ENCODE assay signal across 11 cellular contexts in genomic region chr17:15669526-15669925, GRCh38. TPM values are rescaled to one million over a fixed set of nuclear protein-coding genes. Genes with fewer than 3 reads are reported as not detected.
A peak's percentile ranks its signal among the peaks of the same experiment; 100 is the strongest.
DNase-seq lines count a peak whose midpoint lies in the region; ATAC-seq, FAIRE-seq and TF ChIP-seq lines count a peak whose summit lies in the region.
"Not testable (repeated sequence)": the region's sequence is repeated elsewhere in the genome, so short reads cannot be mapped to it uniquely, and the experiment has no call there.
"Had no signal": no experiment of that assay in that cellular context is flagged by ENCODE, and none has a peak within 500 bp of the region (broad histone marks: within the 10 kb centered on the region; RNA-seq: fewer than 3 reads in every experiment).

No MANE protein-coding gene starts in this region.

- not testable (repeated sequence) for H3K14ac ChIP-seq in H1 (ENCODE audit: insufficient read length)

- DNase-seq in D721Med (ENCODE audit: insufficient read length, low spot score); HFFc6; astrocyte (ENCODE audit: low read depth); H1 (ENCODE audit: low read depth in 1 of 2, low spot score in 2 of 2); heart right ventricle; progenitor cell of endocrine pancreas (ENCODE audit: low spot score, unreplicated experiment): not testable (repeated sequence)

- H2BK15ac ChIP-seq in H1 (ENCODE audit: low read length): not testable (repeated sequence)

- H2AK5ac ChIP-seq in H1 (ENCODE audit: low read depth, low read length): not testable (repeated sequence)

- H2BK120ac ChIP-seq in H1 (replicated peaks; ENCODE audit: low read depth, low read length): not testable (repeated sequence)

- H3K4me3 ChIP-seq in astrocyte (ENCODE audit: insufficient read depth, low read depth, low read length); H1 (ENCODE audit: extremely low read depth in 1 of 4, insufficient read depth in 2 of 4, low read depth in 3 of 4, low read length in 4 of 4); heart right ventricle: not testable (repeated sequence)

- peak in 4 of 8 donors; percentile 50 to 62 (median 55) for ATAC-seq in heart right ventricle

- H3K9me3 Mint-ChIP-seq in HFFc6; astrocyte (ENCODE audit: unreplicated experiment); progenitor cell of endocrine pancreas (ENCODE audit: low read depth): not testable (repeated sequence)

- not testable (repeated sequence) for H3K18ac ChIP-seq in H1 (ENCODE audit: extremely low read depth, low read length)

- not testable (repeated sequence) for H2BK12ac ChIP-seq in H1 (ENCODE audit: low read depth, low read length)

- 75% methylated on average over 3 of the region's 5 CpGs; no CpG with 5 or more reads in 1 of the 2 experiments for WGBS in H1 (ENCODE audit: extremely low coverage in 1 of 2, insufficient coverage in 1 of 2, insufficient read length in 1 of 2, insufficient replicate concordance in 2 of 2, low coverage in 1 of 2, low lambda C conversion rate in 2 of 2, missing lambda C conversion rate in 1 of 2), 2 experiments
- 31 to 44% methylated on average over 5 of the region's 5 CpGs for WGBS in heart right ventricle, 2 donors

- peak; percentile 32 for FAIRE-seq in D721Med (lab: Jason Lieb, UNC)
- FAIRE-seq in astrocyte (lab: Jason Lieb, UNC): peak; percentile 58
- peak; percentile 13 for FAIRE-seq in H1 (lab: Jason Lieb, UNC)
- FAIRE-seq in islet of Langerhans (lab: Jason Lieb, UNC): peak; percentile 75

- intact Hi-C loops in heart right ventricle (cut with DNase I): not testable (repeated sequence)

- H3K23me2 ChIP-seq in H1 (ENCODE audit: low read depth, low read length): not testable (repeated sequence)

- H3K4me1 Mint-ChIP-seq in HFFc6 (ENCODE audit: low read depth); astrocyte (ENCODE audit: low read depth, unreplicated experiment); progenitor cell of endocrine pancreas (ENCODE audit: low read depth): not testable (repeated sequence)

- TF ChIP-seq POLR2A in H1 (IDR thresholded peaks at IDR 0.05; ENCODE audit: control extremely low read depth in 1 of 2, low read depth in 2 of 2, low read length in 2 of 2): not testable (repeated sequence)

- H3K4me3 Mint-ChIP-seq in HFFc6; astrocyte (ENCODE audit: unreplicated experiment); progenitor cell of endocrine pancreas (ENCODE audit: low read depth): not testable (repeated sequence)

- not testable (repeated sequence) for H3K79me2 ChIP-seq in astrocyte (ENCODE audit: insufficient read depth, low read length); H1 (ENCODE audit: control insufficient read depth in 1 of 2, insufficient read depth in 2 of 2, low read length in 2 of 2)

- H3K4me1 ChIP-seq in astrocyte (ENCODE audit: insufficient read depth, low read length); H1 (replicated peaks in 1 of 4; ENCODE audit: control insufficient read depth in 3 of 4, insufficient read depth in 4 of 4, low read length in 3 of 4); heart right ventricle: not testable (repeated sequence)

- H4K91ac ChIP-seq in H1 (replicated peaks; ENCODE audit: insufficient read length, low read length): not testable (repeated sequence)

- not testable (repeated sequence) for H3K27ac Mint-ChIP-seq in HFFc6; astrocyte (ENCODE audit: unreplicated experiment); progenitor cell of endocrine pancreas

- H3K56ac ChIP-seq in H1 (replicated peaks; ENCODE audit: insufficient read length, low read depth, low read length): not testable (repeated sequence)

- not testable (repeated sequence) for H2BK5ac ChIP-seq in H1 (ENCODE audit: low read depth, low read length)

- not testable (repeated sequence) for H3K79me1 ChIP-seq in H1 (ENCODE audit: low read depth, low read length)

- not testable (repeated sequence) for H3K27me3 ChIP-seq in astrocyte (ENCODE audit: insufficient read depth, low read length); H1 (replicated peaks in 1 of 4; ENCODE audit: control insufficient read depth in 3 of 4, extremely low read depth in 1 of 4, insufficient read depth in 3 of 4, low read length in 3 of 4); heart right ventricle

- not testable (repeated sequence) for H3K9me3 ChIP-seq in astrocyte (ENCODE audit: insufficient read depth, low read depth, low read length); H1 (ENCODE audit: insufficient read depth in 2 of 2, low read depth in 1 of 2, low read length in 1 of 2); heart right ventricle

- H3K4ac ChIP-seq in H1 (replicated peaks; ENCODE audit: insufficient read length, low read depth, low read length): not testable (repeated sequence)

- H3K36me3 Mint-ChIP-seq in HFFc6 (ENCODE audit: low read depth); progenitor cell of endocrine pancreas (ENCODE audit: insufficient read depth): not testable (repeated sequence)
- peaks cover 10% of the 10 kb centered on the region for H3K36me3 Mint-ChIP-seq in astrocyte (ENCODE audit: low read depth, unreplicated experiment)

- H4K5ac ChIP-seq in H1 (ENCODE audit: insufficient read length, low read depth, low read length): not testable (repeated sequence)

- not testable (repeated sequence) for H3K23ac ChIP-seq in H1 (ENCODE audit: insufficient read length)

- H3K9ac ChIP-seq in astrocyte (ENCODE audit: low read length); H1 (replicated peaks in 1 of 4; ENCODE audit: extremely low read depth in 1 of 4, low read depth in 3 of 4, low read length in 3 of 4): not testable (repeated sequence)

- not testable (repeated sequence) for H3K36me3 ChIP-seq in astrocyte (ENCODE audit: insufficient read depth, low read length); H1 (ENCODE audit: control insufficient read depth in 2 of 4, insufficient read depth in 4 of 4, low read length in 3 of 4); heart right ventricle

- TF ChIP-seq CTCF in D721Med (IDR thresholded peaks at IDR 0.05; ENCODE audit: insufficient read depth, missing control alignments); astrocyte (IDR thresholded peaks at IDR 0.05; ENCODE audit: insufficient read depth, low read depth, low read length); H1 (IDR thresholded peaks at IDR 0.05; ENCODE audit: control extremely low read depth in 1 of 3, insufficient read depth in 1 of 3, low read depth in 1 of 3, low read length in 3 of 3): not testable (repeated sequence)
- TF ChIP-seq CTCF in HFFc6 (IDR thresholded peaks at IDR 0.05) (peak; percentile 43; the same call in 1 of the 2 replicates), heart right ventricle (IDR thresholded peaks at IDR 0.05) (peak in 5 of 9 donors; percentile 8 to 51 (median 32)), progenitor cell of endocrine pancreas (IDR thresholded peaks at IDR 0.05; ENCODE audit: unreplicated experiment) (peak; percentile 7)

- H4K20me1 ChIP-seq in astrocyte (ENCODE audit: insufficient read depth, low read length); H1 (replicated peaks in 1 of 2; ENCODE audit: control insufficient read depth in 1 of 2, insufficient read depth in 2 of 2, low read length in 2 of 2): not testable (repeated sequence)

- POLR2A ChIA-PET in H1 (lab: Charles Lee; ENCODE audit: partially characterized antibody): not testable (repeated sequence)

- CTCF ChIA-PET in H1 (lab: Charles Lee; ENCODE audit: partially characterized antibody): not testable (repeated sequence)

- not testable (repeated sequence) for H2AFZ ChIP-seq in astrocyte (ENCODE audit: low read depth, low read length); H1 (ENCODE audit: low read length)

- H4K8ac ChIP-seq in H1 (ENCODE audit: extremely low read depth, insufficient read depth, low read length): not testable (repeated sequence)

- not testable (repeated sequence) for TF ChIP-seq EP300 in H1 (IDR thresholded peaks at IDR 0.05; ENCODE audit: borderline replicate concordance in 1 of 2, low read depth in 2 of 2, low read length in 2 of 2)

- not testable (repeated sequence) for H2BK20ac ChIP-seq in H1 (ENCODE audit: low read length)

- not testable (repeated sequence) for H3K4me2 ChIP-seq in astrocyte (ENCODE audit: low read length); H1 (ENCODE audit: insufficient read depth in 1 of 2, low read depth in 2 of 2, low read length in 2 of 2)

- not testable (repeated sequence) for H3K27ac ChIP-seq in astrocyte (ENCODE audit: low read depth, low read length); H1 (ENCODE audit: low read depth, low read length); heart right ventricle

- not testable (repeated sequence) for TF ChIP-seq RAD21 in H1 (IDR thresholded peaks at IDR 0.05 in 1 of 2, conservative IDR thresholded peaks at IDR 0.05 in 1 of 2; ENCODE audit: low read depth in 2 of 2, low read length in 2 of 2)

- not testable (repeated sequence) for H3K27me3 Mint-ChIP-seq in HFFc6 (ENCODE audit: insufficient read depth); astrocyte (ENCODE audit: low read depth, unreplicated experiment); progenitor cell of endocrine pancreas

RNA-seq across cellular contexts. Expression of gene TRIM16, which starts 14.6 kb away (rescaled TPM):
- 10 to 100 TPM; 19.2 to 30.1 (median 27.6) TPM for total RNA-seq in HFFc6 (2021; fragmentation: NEBNext Ultra II Directional; extraction: Animal tissue kit (Norgen Biotek cat#: 25700))
- 43.3 and 44.8 TPM in 2 replicates for total RNA-seq in astrocyte
- 25.1 and 29.1 TPM in 2 replicates for total RNA-seq in H1 (2021; fragmentation: NEBNext Ultra II Directional; extraction: Animal tissue kit (Norgen Biotek cat#: 25700))
- polyA plus RNA-seq in H1 (2011; rRNA removed): 13.8 and 15.2 TPM in 2 replicates
- polyA plus RNA-seq in H1 (2011; cell fraction: cytosol; rRNA removed): 19.6 TPM
- polyA plus RNA-seq in H1 (2011; cell fraction: nucleus; rRNA removed): 16.6 TPM
- polyA plus RNA-seq in H1 (2012, experiment 1 of 2): 27.6 to 32.3 TPM (median 30.0 TPM) in 4 replicates
- polyA plus RNA-seq in H1 (2012, experiment 2 of 2): 22.4 TPM
- 12.4 TPM for polyA plus RNA-seq in H1 (2013, experiment 1 of 2)
- polyA plus RNA-seq in H1 (2013, experiment 2 of 2): 13.6 TPM
- 32.4 and 37.1 TPM in 2 replicates for polyA minus RNA-seq in H1 (2011; rRNA and poly(A)+ RNA removed)
- polyA minus RNA-seq in H1 (2011; cell fraction: cytosol; rRNA and poly(A)+ RNA removed): 37.2 TPM
- 37.4 TPM for polyA minus RNA-seq in H1 (2011; cell fraction: nucleus; rRNA and poly(A)+ RNA removed)
- total RNA-seq in heart right ventricle: 10 to 100 TPM; 11.3 to 41.5 (median 22.5) TPM
- 10 to 100 TPM in 1 of 2 donors, 1 to 10 TPM in 1; 8.2 to 13.8 TPM for polyA plus RNA-seq in heart right ventricle
- 25.0 and 28.0 TPM in 2 replicates for total RNA-seq in progenitor cell of endocrine pancreas

RNA-seq across cellular contexts. Expression of gene ZNF286A, which starts 30.0 kb away (rescaled TPM):
- 10 to 100 TPM; 20.6 to 24.5 (median 22.5) TPM for total RNA-seq in HFFc6 (2021; fragmentation: NEBNext Ultra II Directional; extraction: Animal tissue kit (Norgen Biotek cat#: 25700))
- total RNA-seq in astrocyte (44.1 and 58.6 TPM in 2 replicates), heart right ventricle (10 to 100 TPM in 8 of 10 donors, 1 to 10 TPM in 2; 9.0 to 17.2 (median 12.3) TPM), progenitor cell of endocrine pancreas (97.0 and 98.0 TPM in 2 replicates)
- total RNA-seq in H1 (2021; fragmentation: NEBNext Ultra II Directional; extraction: Animal tissue kit (Norgen Biotek cat#: 25700)): 100.0 and 100 TPM in 2 replicates
- polyA plus RNA-seq in H1 (2011; rRNA removed) (13.7 and 18.2 TPM in 2 replicates), heart right ventricle (10 to 100 TPM in 1 of 2 donors, 1 to 10 TPM in 1; 7.8 to 10.7 TPM)
- 27.9 TPM for polyA plus RNA-seq in H1 (2011; cell fraction: cytosol; rRNA removed)
- polyA plus RNA-seq in H1 (2011; cell fraction: nucleus; rRNA removed): 23.8 TPM
- 33.9 to 54.7 TPM (median 37.1 TPM) in 4 replicates for polyA plus RNA-seq in H1 (2012, experiment 1 of 2)
- polyA plus RNA-seq in H1 (2012, experiment 2 of 2): 4.2 TPM
- 44.8 TPM for polyA plus RNA-seq in H1 (2013, experiment 1 of 2)
- polyA plus RNA-seq in H1 (2013, experiment 2 of 2): 41.5 TPM
- polyA minus RNA-seq in H1 (2011; rRNA and poly(A)+ RNA removed): 49.0 and 60.8 TPM in 2 replicates
- polyA minus RNA-seq in H1 (2011; cell fraction: cytosol; rRNA and poly(A)+ RNA removed): 22.2 TPM
- polyA minus RNA-seq in H1 (2011; cell fraction: nucleus; rRNA and poly(A)+ RNA removed): 70.8 TPM

RNA-seq across cellular contexts. Expression of gene FBXW10B, which starts 50.0 kb away (rescaled TPM):
- under 1 TPM in 2 of 6 experiments, not detected in 4; 0.30 to 0.66 TPM for total RNA-seq in HFFc6 (2021; fragmentation: NEBNext Ultra II Directional; extraction: Animal tissue kit (Norgen Biotek cat#: 25700))
- 2.4 and 3.9 TPM in 2 replicates for total RNA-seq in astrocyte
- not detected in 2 replicates for total RNA-seq in H1 (2021; fragmentation: NEBNext Ultra II Directional; extraction: Animal tissue kit (Norgen Biotek cat#: 25700))
- 0.14 and 0.28 TPM in 2 replicates for polyA plus RNA-seq in H1 (2011; rRNA removed)
- 0.13 TPM for polyA plus RNA-seq in H1 (2011; cell fraction: cytosol; rRNA removed)
- polyA plus RNA-seq in H1 (2011; cell fraction: nucleus; rRNA removed): 0.97 TPM
- 0.19 to 0.42 TPM (median 0.36 TPM) in 3 of 4 replicates, not detected in the other for polyA plus RNA-seq in H1 (2012, experiment 1 of 2)
- not detected for polyA plus RNA-seq in H1 (2012, experiment 2 of 2)
- 0.20 TPM for polyA plus RNA-seq in H1 (2013, experiment 1 of 2)
- polyA plus RNA-seq in H1 (2013, experiment 2 of 2): 0.04 TPM
- 0.20 and 0.54 TPM in 2 replicates for polyA minus RNA-seq in H1 (2011; rRNA and poly(A)+ RNA removed)
- polyA minus RNA-seq in H1 (2011; cell fraction: cytosol; rRNA and poly(A)+ RNA removed): not detected
- not detected for polyA minus RNA-seq in H1 (2011; cell fraction: nucleus; rRNA and poly(A)+ RNA removed)
- total RNA-seq in heart right ventricle: 1 to 10 TPM in 2 of 10 donors, under 1 TPM in 8; 0.25 to 2.2 (median 0.55) TPM
- 1 to 10 TPM in 1 of 2 donors, under 1 TPM in 1; 0.87 to 2.2 TPM for polyA plus RNA-seq in heart right ventricle
- total RNA-seq in progenitor cell of endocrine pancreas: 0.69 and 0.81 TPM in 2 replicates
- total RNA-seq: CD8-positive, alpha-beta T cell; G401; GM23248; H7 had no signal
